1 cellular context compared by ENCODE assay signal in the genomic region with DNA sequence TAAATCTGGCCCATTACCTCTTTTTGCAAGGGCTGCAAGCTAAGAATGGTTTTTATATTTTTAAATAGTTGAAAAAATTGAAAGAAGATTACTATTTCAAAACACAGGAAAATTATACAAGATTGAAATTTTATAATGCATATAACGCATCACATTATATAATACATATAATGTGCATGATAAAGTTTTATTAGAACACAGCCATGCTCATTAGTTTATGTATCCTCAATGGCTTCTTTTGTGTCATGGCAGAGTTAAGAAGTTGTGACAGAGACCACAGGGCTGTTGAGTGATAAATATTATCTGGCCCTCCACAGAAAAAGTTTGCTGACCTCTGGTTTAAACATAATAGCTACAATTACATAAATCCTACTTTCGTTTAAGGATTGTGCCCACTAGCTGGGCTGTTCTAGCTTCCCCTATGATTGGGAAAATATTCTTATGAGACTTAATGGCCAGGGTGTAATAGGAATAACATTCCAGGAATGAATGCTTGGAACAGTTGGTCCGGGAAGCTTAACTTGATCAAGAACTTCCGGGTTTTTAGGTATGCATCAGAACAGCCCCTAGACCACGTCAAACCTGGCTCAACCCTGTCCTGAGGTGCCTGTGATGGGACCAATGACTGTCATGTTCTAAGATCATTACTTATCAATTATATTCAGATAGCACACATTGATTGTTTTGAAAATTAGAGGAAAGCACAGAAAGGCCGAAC.
A peak's percentile ranks its signal among the peaks of the same experiment; 100 is the strongest.
TF ChIP-seq lines count a peak whose summit lies in the region.

No MANE protein-coding gene starts in this region.

TF ChIP-seq in K562, 482 proteins besides CTCF, POLR2A, EP300 and RAD21 (continued from another document and continues in another):
- TF ChIP-seq ELK3 (CRISPR knock-in tag; IDR thresholded peaks at IDR 0.05): no peak
- peak; percentile 43; the same call in 1 of the 2 replicates for TF ChIP-seq DPF2 (IDR thresholded peaks at IDR 0.05)
- TF ChIP-seq CHD4 (IDR thresholded peaks at IDR 0.05; ENCODE audit: insufficient read depth, insufficient replicate concordance, low read depth, low read length, poor library complexity, severe bottlenecking): no peak
- TF ChIP-seq SMARCA4 (IDR thresholded peaks at IDR 0.05): 0 out of 2 replicates have a peak, but pooled peaks have one; percentile 23
- no peak for TF ChIP-seq CGGBP1 (CRISPR knock-in tag; IDR thresholded peaks at IDR 0.05)
- TF ChIP-seq CEBPG (CRISPR knock-in tag; IDR thresholded peaks at IDR 0.05): no peak
- peak in 1 of 2 experiments; percentile 41; a peak in 1 of 4 replicates for TF ChIP-seq CEBPG (tag; conservative IDR thresholded peaks at IDR 0.05 in 1 of 2, IDR thresholded peaks at IDR 0.05 in 1 of 2)
- TF ChIP-seq LEF1 (IDR thresholded peaks at IDR 0.05): no peak
- no peak for TF ChIP-seq XRCC3 (IDR thresholded peaks at IDR 0.05)
- no peak for TF ChIP-seq FOXK1 (CRISPR knock-in tag; IDR thresholded peaks at IDR 0.05; ENCODE audit: borderline replicate concordance)
- no peak for TF ChIP-seq HDAC6 (IDR thresholded peaks at IDR 0.05; ENCODE audit: low read depth, low read length)
- no peak for TF ChIP-seq HMGXB4 (CRISPR knock-in tag; IDR thresholded peaks at IDR 0.05)
- TF ChIP-seq CBFA2T2 (conservative IDR thresholded peaks at IDR 0.05): 0 out of 2 replicates have a peak, but pooled peaks have one; percentile 18
- no peak for TF ChIP-seq TAF15 (IDR thresholded peaks at IDR 0.05; ENCODE audit: low read depth, low read length)
- no peak for TF ChIP-seq ZSCAN29 (IDR thresholded peaks at IDR 0.05)
- TF ChIP-seq NR2C1 (IDR thresholded peaks at IDR 0.05): no peak
- TF ChIP-seq NR2C1 (tag; IDR thresholded peaks at IDR 0.05): 0 out of 2 replicates have a peak, but pooled peaks have one; percentile 13
- TF ChIP-seq ZNF785 (CRISPR knock-in tag; IDR thresholded peaks at IDR 0.05): no peak
- no peak for TF ChIP-seq ZNF23 (CRISPR knock-in tag; IDR thresholded peaks at IDR 0.05)
- no peak for TF ChIP-seq ZNF398 (CRISPR knock-in tag; IDR thresholded peaks at IDR 0.05)
- TF ChIP-seq DNMT1 (IDR thresholded peaks at IDR 0.05): no peak
- no peak for TF ChIP-seq CEBPZ (IDR thresholded peaks at IDR 0.05; ENCODE audit: borderline replicate concordance, low read depth, low read length)
- TF ChIP-seq GTF3C2 (IDR thresholded peaks at IDR 0.05; ENCODE audit: borderline replicate concordance, extremely low read depth, insufficient read length): no peak
- TF ChIP-seq SETDB1 (IDR thresholded peaks at IDR 0.05; ENCODE audit: low read length): no peak
- TF ChIP-seq TEAD4 (IDR thresholded peaks at IDR 0.05; ENCODE audit: low read length): 0 out of 2 replicates have a peak, but pooled peaks have one; percentile 13
- TF ChIP-seq TEAD4 (CRISPR knock-in tag; IDR thresholded peaks at IDR 0.05; ENCODE audit: borderline replicate concordance): no peak
- TF ChIP-seq SMARCB1 (IDR thresholded peaks at IDR 0.05; ENCODE audit: insufficient read length, low read depth): no peak
- TF ChIP-seq RBM39 (optimal IDR thresholded peaks at IDR 0.05; ENCODE audit: low read depth, low read length): no peak
- no peak for TF ChIP-seq NFIX (CRISPR knock-in tag; IDR thresholded peaks at IDR 0.05; ENCODE audit: low read depth)
- no peak for TF ChIP-seq ZSCAN32 (CRISPR knock-in tag; IDR thresholded peaks at IDR 0.05)
- no peak for TF ChIP-seq ZNF165 (CRISPR knock-in tag; IDR thresholded peaks at IDR 0.05; ENCODE audit: borderline replicate concordance)
- TF ChIP-seq, protein P1, sequence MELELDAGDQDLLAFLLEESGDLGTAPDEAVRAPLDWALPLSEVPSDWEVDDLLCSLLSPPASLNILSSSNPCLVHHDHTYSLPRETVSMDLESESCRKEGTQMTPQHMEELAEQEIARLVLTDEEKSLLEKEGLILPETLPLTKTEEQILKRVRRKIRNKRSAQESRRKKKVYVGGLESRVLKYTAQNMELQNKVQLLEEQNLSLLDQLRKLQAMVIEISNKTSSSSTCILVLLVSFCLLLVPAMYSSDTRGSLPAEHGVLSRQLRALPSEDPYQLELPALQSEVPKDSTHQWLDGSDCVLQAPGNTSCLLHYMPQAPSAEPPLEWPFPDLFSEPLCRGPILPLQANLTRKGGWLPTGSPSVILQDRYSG (tag; conservative IDR thresholded peaks at IDR 0.05; ENCODE audit: low read depth): no peak
- no peak for TF ChIP-seq ZNF347 (CRISPR knock-in tag; IDR thresholded peaks at IDR 0.05; ENCODE audit: low read depth)
- TF ChIP-seq ESRRA (IDR thresholded peaks at IDR 0.05; ENCODE audit: borderline replicate concordance, low read depth): no peak
- peak; percentile 55 for TF ChIP-seq CBFA2T3 (IDR thresholded peaks at IDR 0.05)
- TF ChIP-seq GATA2 (CRISPR knock-in tag; IDR thresholded peaks at IDR 0.05): no peak
- no peak for TF ChIP-seq NFYB (IDR thresholded peaks at IDR 0.05; ENCODE audit: extremely low read depth, insufficient read length)
- TF ChIP-seq STAG1 (CRISPR knock-in tag; IDR thresholded peaks at IDR 0.05; ENCODE audit: borderline replicate concordance): no peak
- TF ChIP-seq MXD1 (CRISPR knock-in tag; IDR thresholded peaks at IDR 0.05; ENCODE audit: borderline replicate concordance, poor library complexity, severe bottlenecking): no peak
- TF ChIP-seq TSHZ1 (CRISPR knock-in tag; IDR thresholded peaks at IDR 0.05): no peak
- TF ChIP-seq ADNP (tag; IDR thresholded peaks at IDR 0.05): no peak
- no peak for TF ChIP-seq ZNF133 (CRISPR knock-in tag; IDR thresholded peaks at IDR 0.05)
- no peak for TF ChIP-seq STAT5A (IDR thresholded peaks at IDR 0.05; ENCODE audit: borderline replicate concordance, low read length)
- TF ChIP-seq ZNF263 (CRISPR knock-in tag; IDR thresholded peaks at IDR 0.05; ENCODE audit: borderline replicate concordance): no peak
- TF ChIP-seq ZBTB12 (CRISPR knock-in tag; IDR thresholded peaks at IDR 0.05): no peak
